Comparison of ENCODE assay signal across 9 cellular contexts in genomic region chr4:131499139-131499873, GRCh38.
DNase-seq lines count a peak whose midpoint lies in the region; ATAC-seq and TF ChIP-seq lines count a peak whose summit lies in the region.
"Had no signal": no experiment of that assay in that cellular context is flagged by ENCODE, and none has a peak within 500 bp of the region (broad histone marks: within the 10 kb centered on the region; RNA-seq: fewer than 3 reads in every experiment).

No MANE protein-coding gene starts in this region.

- POLR2A ChIA-PET in AG04450 (lab: Yijun Ruan, JAX) = interaction anchor here (0.8 kb wide), 1 partner anchor 10 kb away, joined by 3 read pairs; no protein-coding TSS in a partner anchor

- H3K4me3 Mint-ChIP-seq in T-helper 17 cell = no peak overlapping the region
- H3K4me3 Mint-ChIP-seq: brain had no signal

- no peaks in the 10 kb centered on the region for H3K36me3 Mint-ChIP-seq in T-helper 17 cell (ENCODE audit: low read depth)
- H3K36me3 Mint-ChIP-seq: brain had no signal

- DNase-seq in AG04450 (ENCODE audit: low read depth, low spot score) (peak; percentile 81), SHP77 (lab: John Stamatoyannopoulos, UW) (peak; percentile 53 to 73), fibroblast of peridontal ligament (ENCODE audit: extremely low read depth) (peak; percentile 75), T-helper 17 cell (no peak), retina (no peak), GOT3 (lab: John Stamatoyannopoulos, UW) (no peak)
- no peak for DNase-seq in activated CD4-positive, CD25-positive, alpha-beta regulatory T cell treated with anti-CD3 and anti-CD28 coated beads, Interleukin-2, amount 50 U/mL, for 72 hours

- H3K9me3 ChIP-seq in AG04450 (ENCODE audit: control insufficient read depth, insufficient read depth, low read length) (peaks cover 11% of the 10 kb centered on the region), T-helper 17 cell (ENCODE audit: control insufficient read depth, low read length, poor library complexity, severe bottlenecking) (no peaks in the 10 kb centered on the region)

- CTCF ChIA-PET in AG04450 (lab: Charles Lee) = no interaction called here

- no peaks in the 10 kb centered on the region for H3K27me3 Mint-ChIP-seq in T-helper 17 cell

- no peak overlapping the region for H3K27ac Mint-ChIP-seq in T-helper 17 cell
- H3K27ac Mint-ChIP-seq: brain had no signal

- H3K4me1 Mint-ChIP-seq in T-helper 17 cell = no peaks in the 10 kb centered on the region
- H3K4me1 Mint-ChIP-seq: brain had no signal

- peak overlapping the region; percentile 88 for H3K27ac ChIP-seq in AG04450 (ENCODE audit: low read depth, low read length)

- TF ChIP-seq CTCF in AG04450 (IDR thresholded peaks at IDR 0.05; ENCODE audit: low read depth, low read length) = no peak

- no peak for TF ChIP-seq RAD21 in Ishikawa (IDR thresholded peaks at IDR 0.05; ENCODE audit: low read depth)

- no peak overlapping the region for H3K4me3 ChIP-seq in AG04450 (ENCODE audit: low read depth, low read length)

- no peaks in the 10 kb centered on the region for H3K27me3 ChIP-seq in AG04450 (ENCODE audit: control insufficient read depth, insufficient read depth, low read length)

- ATAC-seq in T-helper 17 cell = no peak

- TF ChIP-seq EP300 in Ishikawa (IDR thresholded peaks at IDR 0.05; ENCODE audit: borderline replicate concordance) = no peak

TF ChIP-seq in Ishikawa, 13 proteins besides CTCF, POLR2A, EP300 and RAD21:
- no peak for TF ChIP-seq MAX (IDR thresholded peaks at IDR 0.05)
- TF ChIP-seq TEAD4 (IDR thresholded peaks at IDR 0.05) = no peak
- TF ChIP-seq EGR1 (IDR thresholded peaks at IDR 0.05) = no peak
- TF ChIP-seq ZBTB7A (IDR thresholded peaks at IDR 0.05; ENCODE audit: low read depth) = no peak
- peak; percentile 38; the same call in 1 of the 2 replicates for TF ChIP-seq CEBPB (IDR thresholded peaks at IDR 0.05)
- TF ChIP-seq REST (IDR thresholded peaks at IDR 0.05; ENCODE audit: low read depth) = no peak
- no peak for TF ChIP-seq YY1 (IDR thresholded peaks at IDR 0.05; ENCODE audit: low read depth)
- no peak for TF ChIP-seq TAF1 (IDR thresholded peaks at IDR 0.05; ENCODE audit: low read depth)
- no peak for TF ChIP-seq FOXM1 (IDR thresholded peaks at IDR 0.05; ENCODE audit: borderline replicate concordance, low read depth)
- TF ChIP-seq TCF12 (IDR thresholded peaks at IDR 0.05; ENCODE audit: low read depth) = no peak
- no peak for TF ChIP-seq USF1 (IDR thresholded peaks at IDR 0.05)
- no peak for TF ChIP-seq CREB1 (IDR thresholded peaks at IDR 0.05; ENCODE audit: low read depth)
- TF ChIP-seq NFIC (IDR thresholded peaks at IDR 0.05) = 0 out of 2 replicates have a peak, but pooled peaks have one; percentile 19

Comparison
In these comparisons a context has a peak if more than half of its experiments do, and no peak if none do; other contexts are left out.
1. DNase-seq: peak in AG04450 (single experiment), SHP77 (2 of 2) and fibroblast of peridontal ligament (single experiment); none in T-helper 17 cell (0 of 3), retina (single experiment), activated CD4-positive, CD25-positive, alpha-beta regulatory T cell treated with anti-CD3 and anti-CD28 coated beads, Interleukin-2, amount 50 U/mL, for 72 hours (single experiment) and GOT3 (single experiment).